21 cellular contexts compared by ENCODE assay signal in the genomic region with DNA sequence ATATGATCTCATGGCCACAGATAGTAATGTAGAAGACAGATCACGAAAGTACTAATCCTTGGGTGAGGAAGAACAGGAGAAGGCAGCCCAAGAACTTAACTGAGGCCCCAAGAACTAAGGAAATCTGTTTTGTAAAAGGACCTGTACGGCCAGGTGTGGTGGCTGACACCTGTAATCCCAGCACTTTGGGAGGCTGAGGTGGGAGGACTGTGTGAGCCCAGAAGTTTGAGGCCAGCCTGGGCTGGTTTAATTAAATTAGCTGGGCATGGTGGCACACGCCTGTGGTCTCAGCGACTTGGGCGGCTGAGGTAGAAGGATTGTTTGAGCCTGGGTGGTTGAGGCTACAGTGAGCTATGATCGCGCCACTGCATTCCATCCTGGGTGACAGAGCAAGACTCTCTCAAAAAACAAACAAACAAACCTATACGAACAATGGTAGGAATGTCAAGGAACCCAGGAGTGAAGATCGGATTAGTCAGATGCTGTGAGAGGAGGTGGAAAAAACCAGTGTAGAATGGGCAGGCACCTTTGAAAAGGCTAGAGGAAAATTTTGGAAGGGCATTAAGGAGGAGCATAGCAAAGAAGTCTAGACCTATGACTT. TPM values are rescaled to one million over a fixed set of nuclear protein-coding genes. Genes with fewer than 3 reads are reported as not detected.
A peak's percentile ranks its signal among the peaks of the same experiment; 100 is the strongest.
DNase-seq lines count a peak whose midpoint lies in the region; ATAC-seq and TF ChIP-seq lines count a peak whose summit lies in the region.
"Had no signal": no experiment of that assay in that cellular context is flagged by ENCODE, and none has a peak within 500 bp of the region (broad histone marks: within the 10 kb centered on the region; RNA-seq: fewer than 3 reads in every experiment).

No MANE protein-coding gene starts in this region.

- peaks cover 37% of the 10 kb centered on the region for H3K79me2 ChIP-seq in GM23338 (replicated peaks; ENCODE audit: insufficient read depth)

- H3K36me3 ChIP-seq in GM23338 (ENCODE audit: insufficient read depth), result no peaks in the 10 kb centered on the region
- H3K36me3 ChIP-seq in Panc1 (ENCODE audit: control insufficient read depth, insufficient read depth, low read length), result no peaks in the 10 kb centered on the region
- H3K36me3 ChIP-seq: cardiac muscle cell, esophagus muscularis mucosa, transverse colon had no signal

- no peaks in the 10 kb centered on the region for H3K9me3 ChIP-seq in Panc1 (ENCODE audit: control insufficient read depth, insufficient read depth, low read depth, low read length)
- H3K9me3 ChIP-seq: esophagus muscularis mucosa, transverse colon had no signal

- no peak overlapping the region for H3K4me2 ChIP-seq in GM23338
- H3K4me2 ChIP-seq: KMS-11 had no signal

- POLR2A ChIA-PET in Panc1 (lab: Charles Lee), result no interaction called here

- H3K4me1 ChIP-seq in GM23338 (ENCODE audit: insufficient read depth) (peaks cover 3% of the 10 kb centered on the region; the same call in 1 of the 2 replicates), Panc1 (ENCODE audit: control insufficient read depth, insufficient read depth, low read length) (peaks cover 11% of the 10 kb centered on the region; the same call in 1 of the 2 replicates), foreskin keratinocyte (peaks cover 25% of the 10 kb centered on the region)

- DNase-seq in GM23338 (ENCODE audit: low spot score), result peak; percentile 68
- peak; percentile 25 for DNase-seq in Panc1 (ENCODE audit: low read depth, low spot score)
- DNase-seq in foreskin keratinocyte, result peak; percentile 84 to 95
- DNase-seq in non-pigmented ciliary epithelial cell (ENCODE audit: low read depth), result peak; percentile 27
- DNase-seq in NK-92 (lab: John Stamatoyannopoulos, UW; ENCODE audit: unreplicated experiment), result no peak
- DNase-seq in left colon, result no peak
- no peak for DNase-seq in left lobe of liver (ENCODE audit: low spot score)
- DNase-seq in T-helper 9 cell, result no peak
- DNase-seq: activated naive CD8-positive, alpha-beta T cell treated with anti-CD3 and anti-CD28 coated beads, Interleukin-2, amount 50 U/mL, for 24 hours; midbrain; NCI-H1092 treated with DMSO at 0.1 percent for 48 hours; NCI-H2107; NCI-H526; stimulated activated naive B cell treated with anti-CD40 and anti-IgM and Interleukin-4, amounts not matched to agents 10 μg/mL and 1 μg/mL and 100 μg/mL, for 72 hours; T1000; transverse colon had no signal

- intact Hi-C loops in Panc1 (cut with micrococcal nuclease; ENCODE audit: unreplicated experiment) (no loop called here), left colon (cut with DNase I, micrococcal nuclease) (no loop called here)

- CTCF ChIA-PET in Panc1 (lab: Charles Lee), result no interaction called here

- peaks cover 3% of the 10 kb centered on the region; the same call in 1 of the 2 replicates for H4K20me1 ChIP-seq in GM23338 (replicated peaks; ENCODE audit: insufficient read depth)

- H3K27me3 ChIP-seq in GM23338 (ENCODE audit: insufficient read depth), result no peaks in the 10 kb centered on the region
- no peaks in the 10 kb centered on the region for H3K27me3 ChIP-seq in Panc1 (ENCODE audit: control insufficient read depth, insufficient read depth, low read length)
- H3K27me3 ChIP-seq in foreskin keratinocyte, result no peaks in the 10 kb centered on the region
- H3K27me3 ChIP-seq: cardiac muscle cell, esophagus muscularis mucosa, transverse colon had no signal

- no TSS peak for BruUV-seq in Panc1 (replicated peaks; lab: Mats Ljungman, UMichigan)

- H3K4me1 Mint-ChIP-seq in GM23338, result peaks cover 20% of the 10 kb centered on the region
- H3K4me1 Mint-ChIP-seq: stimulated activated naive B cell treated with anti-CD40 and anti-IgM and Interleukin-4, amounts not matched to agents 10 μg/mL and 1 μg/mL and 100 μg/mL, for 72 hours had no signal

- peaks cover 3% of the 10 kb centered on the region for H3K27me3 Mint-ChIP-seq in GM23338 (ENCODE audit: insufficient read depth, low read depth, poor library complexity)
- H3K27me3 Mint-ChIP-seq: activated naive CD8-positive, alpha-beta T cell treated with anti-CD3 and anti-CD28 coated beads, Interleukin-2, amount 50 U/mL, for 24 hours; activated T-helper 17 cell treated with anti-CD3 and anti-CD28 coated beads, Interleukin-2, amount 50 U/mL, for 72 hours had no signal

- TF ChIP-seq CTCF in GM23338 (conservative IDR thresholded peaks at IDR 0.05; ENCODE audit: low read depth in 2 of 2) (no peak), Panc1 (IDR thresholded peaks at IDR 0.05) (no peak), foreskin keratinocyte (conservative IDR thresholded peaks at IDR 0.05) (no peak)

- H3K9me2 ChIP-seq in GM23338 (ENCODE audit: insufficient read depth), result no peaks in the 10 kb centered on the region

- H2AFZ ChIP-seq in GM23338, result no peak overlapping the region

- H3K4me3 ChIP-seq in GM23338 (no peak overlapping the region), Panc1 (ENCODE audit: low read depth in 2 of 2, low read length in 2 of 2) (no peak overlapping the region)
- H3K4me3 ChIP-seq: cardiac muscle cell, esophagus muscularis mucosa, SK-N-MC, transverse colon had no signal

- H3K9me3 Mint-ChIP-seq in GM23338, result no peaks in the 10 kb centered on the region
- H3K9me3 Mint-ChIP-seq: activated naive CD8-positive, alpha-beta T cell treated with anti-CD3 and anti-CD28 coated beads, Interleukin-2, amount 50 U/mL, for 24 hours; activated T-helper 17 cell treated with anti-CD3 and anti-CD28 coated beads, Interleukin-2, amount 50 U/mL, for 72 hours; stimulated activated naive B cell treated with anti-CD40 and anti-IgM and Interleukin-4, amounts not matched to agents 10 μg/mL and 1 μg/mL and 100 μg/mL, for 72 hours had no signal

- H3F3A ChIP-seq in GM23338 (replicated peaks; ENCODE audit: low read depth), result no peaks in the 10 kb centered on the region

- H3K27ac Mint-ChIP-seq in GM23338, result no peak overlapping the region; the same call in 1 of the 2 replicates
- H3K27ac Mint-ChIP-seq: activated naive CD8-positive, alpha-beta T cell treated with anti-CD3 and anti-CD28 coated beads, Interleukin-2, amount 50 U/mL, for 24 hours; activated T-helper 17 cell treated with anti-CD3 and anti-CD28 coated beads, Interleukin-2, amount 50 U/mL, for 72 hours; stimulated activated naive B cell treated with anti-CD40 and anti-IgM and Interleukin-4, amounts not matched to agents 10 μg/mL and 1 μg/mL and 100 μg/mL, for 72 hours had no signal

- H3K4me3 Mint-ChIP-seq in GM23338, result no peak overlapping the region
- H3K4me3 Mint-ChIP-seq: activated naive CD8-positive, alpha-beta T cell treated with anti-CD3 and anti-CD28 coated beads, Interleukin-2, amount 50 U/mL, for 24 hours; activated T-helper 17 cell treated with anti-CD3 and anti-CD28 coated beads, Interleukin-2, amount 50 U/mL, for 72 hours; stimulated activated naive B cell treated with anti-CD40 and anti-IgM and Interleukin-4, amounts not matched to agents 10 μg/mL and 1 μg/mL and 100 μg/mL, for 72 hours had no signal

- H3K36me3 Mint-ChIP-seq in GM23338 (ENCODE audit: low read depth), result no peaks in the 10 kb centered on the region
- H3K36me3 Mint-ChIP-seq: stimulated activated naive B cell treated with anti-CD40 and anti-IgM and Interleukin-4, amounts not matched to agents 10 μg/mL and 1 μg/mL and 100 μg/mL, for 72 hours had no signal

- in situ Hi-C loops in Panc1 (cut with HindIII; ENCODE audit: low pct_unique_long_range_greater_than_20kb, low sequenced_read_pairs), result no loop called here

- H3K27ac ChIP-seq in GM23338 (ENCODE audit: low read depth) (no peak overlapping the region), Panc1 (ENCODE audit: low read length) (peak overlapping the region; percentile 74), foreskin keratinocyte (peak overlapping the region; percentile 17)
- H3K27ac ChIP-seq: cardiac muscle cell, esophagus muscularis mucosa, KMS-11, transverse colon had no signal

- ATAC-seq in GM23338, result peak; percentile 91
- ATAC-seq in Panc1, result peak; percentile 93
- ATAC-seq in foreskin keratinocyte, result peak; percentile 66
- ATAC-seq in left colon, result no peak
- ATAC-seq in left lobe of liver, result no peak
- ATAC-seq: activated naive CD8-positive, alpha-beta T cell treated with anti-CD3 and anti-CD28 coated beads, Interleukin-2, amount 50 U/mL, for 24 hours; activated T-helper 17 cell treated with anti-CD3 and anti-CD28 coated beads, Interleukin-2, amount 50 U/mL, for 72 hours; stimulated activated naive B cell treated with anti-CD40 and anti-IgM and Interleukin-4, amounts not matched to agents 10 μg/mL and 1 μg/mL and 100 μg/mL, for 72 hours had no signal

TF ChIP-seq in GM23338, 12 proteins besides CTCF, POLR2A, EP300 and RAD21 (continues in another document):
- no peak for TF ChIP-seq EZH2phosphoT487 (IDR thresholded peaks at IDR 0.05; ENCODE audit: unreplicated experiment)
- TF ChIP-seq ETS1 (IDR thresholded peaks at IDR 0.05), result no peak
- no peak for TF ChIP-seq POLR2AphosphoS5 (IDR thresholded peaks at IDR 0.05; ENCODE audit: low read depth)
- no peak for TF ChIP-seq EZH2 (IDR thresholded peaks at IDR 0.05; ENCODE audit: low read depth, unreplicated experiment)
- no peak for TF ChIP-seq JUNB (IDR thresholded peaks at IDR 0.05; ENCODE audit: unreplicated experiment)
- no peak for TF ChIP-seq NANOG (IDR thresholded peaks at IDR 0.05; ENCODE audit: borderline replicate concordance)
- TF ChIP-seq STAT1 (IDR thresholded peaks at IDR 0.05; ENCODE audit: unreplicated experiment), result no peak

RNA-seq across cellular contexts. Expression of gene KANK1, which starts 53.2 kb away (rescaled TPM):
- 44.8 and 53.6 TPM in 2 replicates for total RNA-seq in GM23338 (2014; rRNA removed; shearing (Covaris generic))
- polyA plus RNA-seq in GM23338 (2016; fragmentation: Nextera tagmentation; extraction: Ambion mirVana) (22.2 and 23.8 TPM in 2 replicates), foreskin keratinocyte (27.9 and 37.3 TPM in 2 replicates)
- total RNA-seq in Panc1 (2021; ENCODE audit: unreplicated experiment) (14.5 TPM), foreskin keratinocyte (62.4 and 81.6 TPM in 2 replicates), left colon (10 to 100 TPM; 29.1 to 30.2 TPM), left lobe of liver (66.4 TPM)
- 9.0 TPM for polyA plus RNA-seq in Panc1 (2012; ENCODE audit: insufficient read length)

Comparison
In these comparisons a context has a peak if more than half of its experiments do, and no peak if none do; other contexts are left out.
1. ATAC-seq: peak in GM23338 (single experiment), Panc1 (single experiment) and foreskin keratinocyte (single experiment); none in left colon (single experiment) and left lobe of liver (single experiment).
2. DNase-seq: peak in GM23338 (single experiment), Panc1 (single experiment), foreskin keratinocyte (2 of 2) and non-pigmented ciliary epithelial cell (single experiment); none in NK-92 (single experiment), left colon (0 of 2), left lobe of liver (single experiment) and T-helper 9 cell (single experiment).